Comparison of ENCODE assay signal across 37 cellular contexts in the genomic region with DNA sequence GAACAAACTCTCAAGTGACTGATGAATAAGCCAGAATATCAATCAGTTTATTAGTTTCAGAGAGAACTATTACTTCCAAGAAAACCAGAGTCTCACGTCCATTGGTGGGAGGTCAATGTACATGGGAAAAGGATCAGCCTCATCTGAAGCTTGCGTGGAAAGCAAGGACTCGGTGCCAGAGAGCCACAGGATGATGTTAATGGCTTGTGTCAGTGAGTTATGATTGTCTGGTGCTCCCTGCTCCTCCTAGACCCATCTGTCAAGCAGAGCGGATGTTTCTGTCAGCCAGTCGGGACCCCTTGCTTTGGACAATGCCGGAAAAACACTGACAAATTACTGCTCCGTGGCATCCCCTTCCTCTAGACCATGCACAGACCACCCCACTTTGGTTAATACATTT. TPM values are rescaled to one million over a fixed set of nuclear protein-coding genes. Genes with fewer than 3 reads are reported as not detected.
"Had no signal": no experiment of that assay in that cellular context is flagged by ENCODE, and none has a peak within 500 bp of the region (broad histone marks: within the 10 kb centered on the region; RNA-seq: fewer than 3 reads in every experiment).

No MANE protein-coding gene starts in this region.

- H3K4me3 ChIP-seq: adrenal gland, PC-9, SK-N-MC had no signal

- ATAC-seq: activated CD4-positive, alpha-beta T cell treated with anti-CD3 and anti-CD28 coated beads for 36 hours; activated CD4-positive, CD25-positive, alpha-beta regulatory T cell treated with anti-CD3 and anti-CD28 coated beads, Interleukin-2, amount 50 U/mL, for 24 hours; activated naive CD4-positive, alpha-beta T cell treated with anti-CD3 and anti-CD28 coated beads, Interleukin-2, amount 50 U/mL, for 72 hours; activated T-cell treated with anti-CD3 and anti-CD28 coated beads, Interleukin-2, amount 50 U/mL, for 4 hours; WTC11 had no signal

- H3K27ac Mint-ChIP-seq: activated CD4-positive, alpha-beta memory T cell treated with anti-CD3 and anti-CD28 coated beads for 36 hours; activated CD4-positive, alpha-beta T cell treated with anti-CD3 and anti-CD28 coated beads for 36 hours; activated CD4-positive, alpha-beta T cell treated with anti-CD3 and anti-CD28 coated beads, Interleukin-2, amount 10 ng/mL, durations not matched to agents 7 days and 5 days; activated naive CD4-positive, alpha-beta T cell treated with anti-CD3 and anti-CD28 coated beads for 36 hours; activated naive CD4-positive, alpha-beta T cell treated with anti-CD3 and anti-CD28 coated beads, Interleukin-2, amount 50 U/mL, for 72 hours; activated T-helper 1 cell treated with anti-CD3 and anti-CD28 coated beads, Interleukin-12 subunit alpha, Interleukin-12 subunit beta, Interleukin-2, Interleukin-4 antibody, amounts not matched to agents 30 ng/mL and 10 ng/mL and 1 ng/mL, durations not matched to agents 14 hours and 24 hours and 36 hours; brain; T-helper 1 cell treated with Interleukin-12 subunit alpha and Interleukin-12 subunit beta and Interleukin-4 antibody, amounts not matched to agents 30 μg/mL and 1 μg/mL, for 36 hours; T-helper 2 cell treated with Interferon-gamma antibody and Interleukin-4, amounts not matched to agents 5 μg/mL and 100 μg/mL, for 36 hours; WTC11 had no signal

- H3K27ac ChIP-seq: adrenal gland, KMS-11, PC-9, SK-N-MC had no signal

- FAIRE-seq: bronchial epithelial cell, TTC549 had no signal

- H3K4me1 Mint-ChIP-seq: activated CD4-positive, alpha-beta T cell treated with anti-CD3 and anti-CD28 coated beads for 36 hours; activated CD4-positive, alpha-beta T cell treated with anti-CD3 and anti-CD28 coated beads, Interleukin-2, amount 10 ng/mL, durations not matched to agents 7 days and 5 days had no signal

- H3K4me2 ChIP-seq: KMS-11, PC-9 had no signal

- H3K4me1 ChIP-seq: adrenal gland had no signal

- H3K9me3 Mint-ChIP-seq: activated CD4-positive, alpha-beta memory T cell treated with anti-CD3 and anti-CD28 coated beads for 36 hours; activated CD4-positive, alpha-beta T cell treated with anti-CD3 and anti-CD28 coated beads, Interleukin-2, amount 10 ng/mL, durations not matched to agents 7 days and 5 days; activated naive CD4-positive, alpha-beta T cell treated with anti-CD3 and anti-CD28 coated beads for 36 hours; activated naive CD4-positive, alpha-beta T cell treated with anti-CD3 and anti-CD28 coated beads, Interleukin-2, amount 50 U/mL, for 72 hours; activated T-cell treated with anti-CD3 and anti-CD28 coated beads, Interleukin-2, amount 50 U/mL, for 4 hours; activated T-helper 1 cell treated with anti-CD3 and anti-CD28 coated beads, Interleukin-12 subunit alpha, Interleukin-12 subunit beta, Interleukin-2, Interleukin-4 antibody, amounts not matched to agents 30 ng/mL and 10 ng/mL and 1 ng/mL, durations not matched to agents 14 hours and 24 hours and 36 hours; T-helper 1 cell treated with Interleukin-12 subunit alpha and Interleukin-12 subunit beta and Interleukin-4 antibody, amounts not matched to agents 30 μg/mL and 1 μg/mL, for 36 hours; T-helper 2 cell treated with Interferon-gamma antibody and Interleukin-4, amounts not matched to agents 5 μg/mL and 100 μg/mL, for 36 hours had no signal

- H2AFZ ChIP-seq: PC-9 had no signal

- H3K36me3 ChIP-seq: adrenal gland had no signal

- H3K27me3 ChIP-seq: adrenal gland had no signal

- H3K4me3 Mint-ChIP-seq: activated CD4-positive, alpha-beta memory T cell treated with anti-CD3 and anti-CD28 coated beads for 36 hours; activated CD4-positive, alpha-beta T cell treated with anti-CD3 and anti-CD28 coated beads for 36 hours; activated CD4-positive, alpha-beta T cell treated with anti-CD3 and anti-CD28 coated beads, Interleukin-2, amount 10 ng/mL, durations not matched to agents 7 days and 5 days; activated naive CD4-positive, alpha-beta T cell treated with anti-CD3 and anti-CD28 coated beads for 36 hours; activated T-cell treated with anti-CD3 and anti-CD28 coated beads, Interleukin-2, amount 50 U/mL, for 4 hours; activated T-helper 1 cell treated with anti-CD3 and anti-CD28 coated beads, Interleukin-12 subunit alpha, Interleukin-12 subunit beta, Interleukin-2, Interleukin-4 antibody, amounts not matched to agents 30 ng/mL and 10 ng/mL and 1 ng/mL, durations not matched to agents 14 hours and 24 hours and 36 hours; brain; T-helper 1 cell treated with Interleukin-12 subunit alpha and Interleukin-12 subunit beta and Interleukin-4 antibody, amounts not matched to agents 30 μg/mL and 1 μg/mL, for 36 hours; T-helper 2 cell treated with Interferon-gamma antibody and Interleukin-4, amounts not matched to agents 5 μg/mL and 100 μg/mL, for 36 hours; WTC11 had no signal

- H3K9me3 ChIP-seq: adrenal gland had no signal

- H3K9ac ChIP-seq: KMS-11 had no signal

- H3K36me3 Mint-ChIP-seq: activated CD4-positive, alpha-beta memory T cell treated with anti-CD3 and anti-CD28 coated beads for 36 hours; activated naive CD4-positive, alpha-beta T cell treated with anti-CD3 and anti-CD28 coated beads, Interleukin-2, amount 50 U/mL, for 72 hours; brain; WTC11 had no signal

- DNase-seq: activated CD4-positive, alpha-beta memory T cell treated with anti-CD3 and anti-CD28 coated beads for 36 hours; activated CD4-positive, alpha-beta T cell treated with anti-CD3 and anti-CD28 coated beads for 36 hours; activated CD4-positive, alpha-beta T cell treated with anti-CD3 and anti-CD28 coated beads, Interleukin-2, amount 10 ng/mL, durations not matched to agents 7 days and 5 days; activated CD8-positive, alpha-beta memory T cell treated with anti-CD3 and anti-CD28 coated beads, Interleukin-2, amount 50 U/mL, for 4 hours; activated gamma-delta T cell treated with Interleukin-2 at 50 U/mL for 16 hours; activated naive CD4-positive, alpha-beta T cell treated with anti-CD3 and anti-CD28 coated beads for 36 hours; activated T-cell treated with anti-CD3 and anti-CD28 coated beads for 4 hours; activated T-cell treated with anti-CD3 and anti-CD28 coated beads, Interleukin-2, amount 50 U/mL, for 4 hours; adrenal gland; caudate nucleus; MM.1S; MV-4-11; NCI-H1092; NCI-H1417; NCI-H146; NCI-H187; NCI-H2029 treated with DMSO at 0.1 percent for 48 hours; NCI-H2107; NCI-H2171; NCI-H510A; NCI-H526; NCI-H748 treated with DMSO at 0.1 percent for 48 hours; PC-9; Right ventricle myocardium superior had no signal

RNA-seq across cellular contexts. Expression of a gene that starts 55.4 kb away (rescaled TPM):
- total RNA-seq: activated CD4-positive, alpha-beta memory T cell treated with anti-CD3 and anti-CD28 coated beads for 36 hours; activated CD4-positive, alpha-beta T cell treated with anti-CD3 and anti-CD28 coated beads for 36 hours; activated CD4-positive, alpha-beta T cell treated with anti-CD3 and anti-CD28 coated beads, Interleukin-2, amount 10 ng/mL, durations not matched to agents 7 days and 5 days; activated naive CD4-positive, alpha-beta T cell treated with anti-CD3 and anti-CD28 coated beads for 36 hours; activated naive CD4-positive, alpha-beta T cell treated with anti-CD3 and anti-CD28 coated beads, Interleukin-2, amount 50 U/mL, for 72 hours; activated T-cell treated with anti-CD3 and anti-CD28 coated beads, Interleukin-2, amount 50 U/mL, for 4 hours; activated T-helper 1 cell treated with anti-CD3 and anti-CD28 coated beads, Interleukin-12 subunit alpha, Interleukin-12 subunit beta, Interleukin-2, Interleukin-4 antibody, amounts not matched to agents 30 ng/mL and 10 ng/mL and 1 ng/mL, durations not matched to agents 14 hours and 24 hours and 36 hours; adrenal gland; bronchial epithelial cell; LHCN-M2; OCI-LY7; PC-9; Right ventricle myocardium superior; WTC11 had no signal
- polyA plus RNA-seq: adrenal gland had no signal
